7 cellular contexts compared by ENCODE assay signal in genomic region chr10:47553860-47554247, GRCh38. TPM values are rescaled to one million over a fixed set of nuclear protein-coding genes. Genes with fewer than 3 reads are reported as not detected.
DNase-seq lines count a peak whose midpoint lies in the region; ATAC-seq and TF ChIP-seq lines count a peak whose summit lies in the region.
"Not testable (repeated sequence)": the region's sequence is repeated elsewhere in the genome, so short reads cannot be mapped to it uniquely, and the experiment has no call there.

No MANE protein-coding gene starts in this region.

- H3K4me3 ChIP-seq in NB4 (ENCODE audit: low read depth, low read length): peak overlapping the region; percentile 53
- H3K4me3 ChIP-seq in cardiac fibroblast (replicated peaks in 1 of 2; ENCODE audit: low read depth in 2 of 2, low read length in 2 of 2): peak overlapping the region; percentile 37 to 50
- peak overlapping the region; percentile 61 for H3K4me3 ChIP-seq in mesodermal cell (ENCODE audit: extremely low read depth, insufficient read depth, low read length, poor library complexity, severe bottlenecking)
- H3K4me3 ChIP-seq in skeletal muscle satellite cell (ENCODE audit: low read length): peak overlapping the region; percentile 69

- DNase-seq in NB4 (ENCODE audit: low read depth) (peak; percentile 32), cardiac fibroblast (ENCODE audit: low read depth in 2 of 2) (peak; percentile 0 to 12), globus pallidus (ENCODE audit: low spot score) (peak; percentile 2)
- DNase-seq in activated CD4-positive, alpha-beta T cell treated with anti-CD3 and anti-CD28 coated beads, Interleukin-2, amount 10 ng/mL, durations not matched to agents 7 days and 5 days: not testable (repeated sequence)

- not testable (repeated sequence) for H3K27ac ChIP-seq in mesodermal cell (ENCODE audit: low read depth, low read length, severe bottlenecking)

- 19% methylated on average over 3 of the region's 17 CpGs; no CpG with 5 or more reads in 1 of the 2 experiments for WGBS in mesodermal cell (ENCODE audit: insufficient coverage in 2 of 2), 2 experiments

- H3K9me3 ChIP-seq in mesodermal cell (ENCODE audit: control insufficient read depth, low read length); skeletal muscle satellite cell (replicated peaks; ENCODE audit: low read length): not testable (repeated sequence)

- ATAC-seq in GM21515 (IDR thresholded peaks at IDR 0.05; ENCODE audit: unreplicated experiment): peak; percentile 32

- not testable (repeated sequence) for H3K36me3 ChIP-seq in mesodermal cell (ENCODE audit: control insufficient read depth, insufficient read depth, low read length); skeletal muscle satellite cell (ENCODE audit: insufficient read depth, low read length)

- peak overlapping the region; percentile 78 for H3K4me2 ChIP-seq in skeletal muscle satellite cell (ENCODE audit: low read length)

- not testable (repeated sequence) for H3K27me3 ChIP-seq in skeletal muscle satellite cell (ENCODE audit: control insufficient read depth, insufficient read depth, low read length)

- CTCF ChIA-PET in activated CD4-positive, alpha-beta T cell treated with anti-CD3 and anti-CD28 coated beads, Interleukin-2, amount 10 ng/mL, durations not matched to agents 7 days and 5 days (lab: Charles Lee): not testable (repeated sequence)

- POLR2A ChIA-PET in activated CD4-positive, alpha-beta T cell treated with anti-CD3 and anti-CD28 coated beads, Interleukin-2, amount 10 ng/mL, durations not matched to agents 7 days and 5 days (lab: Charles Lee): not testable (repeated sequence)

- H3K9ac ChIP-seq in skeletal muscle satellite cell (ENCODE audit: low read depth, low read length): peak overlapping the region; percentile 96

- not testable (repeated sequence) for H3K9me3 Mint-ChIP-seq in activated CD4-positive, alpha-beta T cell treated with anti-CD3 and anti-CD28 coated beads, Interleukin-2, amount 10 ng/mL, durations not matched to agents 7 days and 5 days

- H3K4me1 ChIP-seq in mesodermal cell (ENCODE audit: control insufficient read depth, insufficient read depth, low read length, poor library complexity, severe bottlenecking); skeletal muscle satellite cell (ENCODE audit: control insufficient read depth, insufficient read depth, low read length): not testable (repeated sequence)

- not testable (repeated sequence) for H3K27ac Mint-ChIP-seq in activated CD4-positive, alpha-beta T cell treated with anti-CD3 and anti-CD28 coated beads, Interleukin-2, amount 10 ng/mL, durations not matched to agents 7 days and 5 days

- H3K4me1 Mint-ChIP-seq in activated CD4-positive, alpha-beta T cell treated with anti-CD3 and anti-CD28 coated beads, Interleukin-2, amount 10 ng/mL, durations not matched to agents 7 days and 5 days: not testable (repeated sequence)

- H3K27me3 Mint-ChIP-seq in activated CD4-positive, alpha-beta T cell treated with anti-CD3 and anti-CD28 coated beads, Interleukin-2, amount 10 ng/mL, durations not matched to agents 7 days and 5 days: peaks cover 12% of the 10 kb centered on the region

- not testable (repeated sequence) for TF ChIP-seq CTCF in NB4 (IDR thresholded peaks at IDR 0.05; ENCODE audit: low read depth, low read length); cardiac fibroblast (IDR thresholded peaks at IDR 0.05; ENCODE audit: low read depth, low read length)

- H3K4me3 Mint-ChIP-seq in activated CD4-positive, alpha-beta T cell treated with anti-CD3 and anti-CD28 coated beads, Interleukin-2, amount 10 ng/mL, durations not matched to agents 7 days and 5 days: peak overlapping the region; percentile 64

- TF ChIP-seq POLR2A in NB4 (IDR thresholded peaks at IDR 0.05; ENCODE audit: extremely low read depth, insufficient read length): not testable (repeated sequence)

- H3K36me3 Mint-ChIP-seq in activated CD4-positive, alpha-beta T cell treated with anti-CD3 and anti-CD28 coated beads, Interleukin-2, amount 10 ng/mL, durations not matched to agents 7 days and 5 days (ENCODE audit: low read depth): not testable (repeated sequence)

RNA-seq across cellular contexts. Expression of gene AGAP9, which starts 30.4 kb away (rescaled TPM):
- total RNA-seq in activated CD4-positive, alpha-beta T cell treated with anti-CD3 and anti-CD28 coated beads, Interleukin-2, amount 10 ng/mL, durations not matched to agents 7 days and 5 days: 1 to 10 TPM; 3.5 to 4.0 TPM
- polyA plus RNA-seq in mesodermal cell (2013, experiment 1 of 2): 5.6 TPM
- 4.8 TPM for polyA plus RNA-seq in mesodermal cell (2013, experiment 2 of 2)
- total RNA-seq in skeletal muscle satellite cell (2012; rRNA removed): 3.7 and 4.1 TPM in 2 replicates
